14 cellular contexts compared by ENCODE assay signal in the genomic region with DNA sequence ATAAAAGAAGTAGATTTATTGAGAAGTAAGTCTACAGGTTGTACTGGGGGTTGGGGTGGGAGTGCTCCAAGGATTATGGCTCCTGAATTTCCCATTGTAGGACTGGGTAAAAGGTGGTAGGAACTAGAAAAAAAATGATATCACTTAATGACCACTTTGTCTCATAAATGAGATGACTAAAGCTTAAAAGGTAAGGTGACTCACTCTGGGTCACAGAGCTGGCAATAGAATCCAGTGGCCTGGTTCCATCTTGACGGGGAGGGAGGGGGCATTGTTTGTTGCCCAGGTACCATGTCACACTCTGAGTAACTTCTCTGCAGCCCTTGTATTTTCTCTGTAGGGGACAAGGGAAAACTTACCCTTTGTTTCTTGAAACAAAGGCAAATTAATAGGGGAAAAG.
DNase-seq lines count a peak whose midpoint lies in the region; ATAC-seq and TF ChIP-seq lines count a peak whose summit lies in the region.
"Had no signal": no experiment of that assay in that cellular context is flagged by ENCODE, and none has a peak within 500 bp of the region (broad histone marks: within the 10 kb centered on the region; RNA-seq: fewer than 3 reads in every experiment).

No MANE protein-coding gene starts in this region.

- H3K36me3 Mint-ChIP-seq in CD14-positive monocyte, result peaks cover 3 to 5% of the 10 kb centered on the region in 2 donors

- intact Hi-C loops in CD14-positive monocyte (cut with micrococcal nuclease), result no loop called here

- peak overlapping the region in 5 of 7 donors; percentile 11 to 66 (median 27) for H3K27ac Mint-ChIP-seq in CD14-positive monocyte
- H3K27ac Mint-ChIP-seq: nephron had no signal

- DNase-seq in CD14-positive monocyte (ENCODE audit: low spot score) (no peak), EH (ENCODE audit: low read depth) (peak; percentile 21), foreskin keratinocyte (peak in 1 of 2 donors; percentile 48), UCSD-AML1 (lab: John Stamatoyannopoulos, UW; ENCODE audit: unreplicated experiment) (no peak), DMS 273 (lab: John Stamatoyannopoulos, UW; ENCODE audit: unreplicated experiment) (no peak), amygdala (lab: John Stamatoyannopoulos, UW) (no peak)
- DNase-seq: Caco-2; MM.1S; NCI-H446; stimulated activated CD8-positive, alpha-beta memory T cell treated with anti-CD3 and anti-CD28 coated beads, Interleukin-4, amount 100 ng/mL, for 48 hours had no signal

- H3K4me1 ChIP-seq in foreskin keratinocyte, result peaks cover 8% of the 10 kb centered on the region
- H3K4me1 ChIP-seq: Caco-2 had no signal

- peaks cover 24% of the 10 kb centered on the region for H3K4me1 Mint-ChIP-seq in CD14-positive monocyte
- H3K4me1 Mint-ChIP-seq: nephron had no signal

- 0 out of 3 replicates have a peak, but pooled peaks have one; percentile 25 for ATAC-seq in SK-N-SH treated with all-trans-retinoic acid at 6 μM for 48 hours
- ATAC-seq in foreskin keratinocyte, result peak; percentile 81

- peaks cover 5 to 12% (median 11%) of the 10 kb centered on the region in 7 donors for H3K9me3 Mint-ChIP-seq in CD14-positive monocyte

- peaks cover 0 to 4% (median 1%) of the 10 kb centered on the region in 3 donors for H3K27me3 Mint-ChIP-seq in CD14-positive monocyte (ENCODE audit: low read depth in 3 of 3)

- H3K27ac ChIP-seq in foreskin keratinocyte, result no peak overlapping the region
- H3K27ac ChIP-seq: esophagus muscularis mucosa, SK-N-MC had no signal

- TF ChIP-seq CTCF in CD14-positive monocyte (IDR thresholded peaks at IDR 0.05) (no peak), foreskin keratinocyte (conservative IDR thresholded peaks at IDR 0.05) (no peak)

- peak overlapping the region in 1 of 2 donors; percentile 32 for H3K4me3 Mint-ChIP-seq in CD14-positive monocyte
- H3K4me3 Mint-ChIP-seq: nephron had no signal

- H3K27me3 ChIP-seq in foreskin keratinocyte, result no peaks in the 10 kb centered on the region
- H3K27me3 ChIP-seq: esophagus muscularis mucosa had no signal

TF ChIP-seq in SK-N-SH treated with all-trans-retinoic acid at 6 μM for 48 hours, 23 proteins besides CTCF, POLR2A, EP300 and RAD21:
- TF ChIP-seq ISL1 (CRISPR knock-in tag; IDR thresholded peaks at IDR 0.05), result peak; percentile 60; the same call in 1 of the 2 replicates
- TF ChIP-seq, protein P1, sequence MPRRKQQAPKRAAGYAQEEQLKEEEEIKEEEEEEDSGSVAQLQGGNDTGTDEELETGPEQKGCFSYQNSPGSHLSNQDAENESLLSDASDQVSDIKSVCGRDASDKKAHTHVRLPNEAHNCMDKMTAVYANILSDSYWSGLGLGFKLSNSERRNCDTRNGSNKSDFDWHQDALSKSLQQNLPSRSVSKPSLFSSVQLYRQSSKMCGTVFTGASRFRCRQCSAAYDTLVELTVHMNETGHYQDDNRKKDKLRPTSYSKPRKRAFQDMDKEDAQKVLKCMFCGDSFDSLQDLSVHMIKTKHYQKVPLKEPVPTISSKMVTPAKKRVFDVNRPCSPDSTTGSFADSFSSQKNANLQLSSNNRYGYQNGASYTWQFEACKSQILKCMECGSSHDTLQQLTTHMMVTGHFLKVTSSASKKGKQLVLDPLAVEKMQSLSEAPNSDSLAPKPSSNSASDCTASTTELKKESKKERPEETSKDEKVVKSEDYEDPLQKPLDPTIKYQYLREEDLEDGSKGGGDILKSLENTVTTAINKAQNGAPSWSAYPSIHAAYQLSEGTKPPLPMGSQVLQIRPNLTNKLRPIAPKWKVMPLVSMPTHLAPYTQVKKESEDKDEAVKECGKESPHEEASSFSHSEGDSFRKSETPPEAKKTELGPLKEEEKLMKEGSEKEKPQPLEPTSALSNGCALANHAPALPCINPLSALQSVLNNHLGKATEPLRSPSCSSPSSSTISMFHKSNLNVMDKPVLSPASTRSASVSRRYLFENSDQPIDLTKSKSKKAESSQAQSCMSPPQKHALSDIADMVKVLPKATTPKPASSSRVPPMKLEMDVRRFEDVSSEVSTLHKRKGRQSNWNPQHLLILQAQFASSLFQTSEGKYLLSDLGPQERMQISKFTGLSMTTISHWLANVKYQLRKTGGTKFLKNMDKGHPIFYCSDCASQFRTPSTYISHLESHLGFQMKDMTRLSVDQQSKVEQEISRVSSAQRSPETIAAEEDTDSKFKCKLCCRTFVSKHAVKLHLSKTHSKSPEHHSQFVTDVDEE (CRISPR knock-in tag; IDR thresholded peaks at IDR 0.05), result no peak
